ENCODE assay signal across 10 cellular contexts in genomic region chr4:1767770-1768366, GRCh38.
A peak's percentile ranks its signal among the peaks of the same experiment; 100 is the strongest.
DNase-seq lines count a peak whose midpoint lies in the region; FAIRE-seq and TF ChIP-seq lines count a peak whose summit lies in the region.
"Had no signal": no experiment of that assay in that cellular context is flagged by ENCODE, and none has a peak within 500 bp of the region (broad histone marks: within the 10 kb centered on the region; RNA-seq: fewer than 3 reads in every experiment).

No MANE protein-coding gene starts in this region.

- in situ Hi-C loops in astrocyte of the cerebellum (cut with HindIII; ENCODE audit: low sequenced_read_pairs): no loop called here

- H3K27me3 Mint-ChIP-seq in T-helper 2 cell treated with Interferon-gamma antibody and Interleukin-4, amounts not matched to agents 5 μg/mL and 100 μg/mL, for 36 hours (ENCODE audit: low read depth): peaks cover 24% of the 10 kb centered on the region

- peaks cover 3% of the 10 kb centered on the region for H3K4me1 Mint-ChIP-seq in T-helper 2 cell treated with Interferon-gamma antibody and Interleukin-4, amounts not matched to agents 5 μg/mL and 100 μg/mL, for 36 hours (ENCODE audit: low read depth)

- FAIRE-seq in urothelium cell line (lab: Jason Lieb, UNC): no peak
- FAIRE-seq: GM18507 had no signal

- H3K27ac Mint-ChIP-seq in T-helper 2 cell treated with Interferon-gamma antibody and Interleukin-4, amounts not matched to agents 5 μg/mL and 100 μg/mL, for 36 hours: no peak overlapping the region
- H3K27ac Mint-ChIP-seq: activated naive CD4-positive, alpha-beta T cell treated with anti-CD3 and anti-CD28 coated beads, Interleukin-2, amount 50 U/mL, for 72 hours had no signal

- no peaks in the 10 kb centered on the region for H3K9me3 Mint-ChIP-seq in T-helper 2 cell treated with Interferon-gamma antibody and Interleukin-4, amounts not matched to agents 5 μg/mL and 100 μg/mL, for 36 hours
- H3K9me3 Mint-ChIP-seq: activated naive CD4-positive, alpha-beta T cell treated with anti-CD3 and anti-CD28 coated beads, Interleukin-2, amount 50 U/mL, for 72 hours had no signal

- peak overlapping the region; percentile 36 for H3K4me3 ChIP-seq in astrocyte of the cerebellum (ENCODE audit: low read depth, low read length)

- H3K4me3 Mint-ChIP-seq in T-helper 2 cell treated with Interferon-gamma antibody and Interleukin-4, amounts not matched to agents 5 μg/mL and 100 μg/mL, for 36 hours: peak overlapping the region; percentile 54

- no peak for DNase-seq in T-helper 2 cell treated with Interferon-gamma antibody and Interleukin-4, amounts not matched to agents 5 μg/mL and 100 μg/mL, for 36 hours (ENCODE audit: low spot score)
- no peak for DNase-seq in T-helper 2 cell
- DNase-seq in Kasumi-1 (lab: John Stamatoyannopoulos, UW): peak; percentile 49 to 56
- no peak for DNase-seq in astrocyte of the cerebellum (ENCODE audit: low read depth)
- DNase-seq in kidney tubule cell (ENCODE audit: low spot score): peak; percentile 59
- DNase-seq in urothelium cell line (ENCODE audit: low spot score): peak; percentile 79
- DNase-seq in Ammon's horn (ENCODE audit: low spot score): no peak
- no peak for DNase-seq in NCI-H1105 treated with DMSO at 0.1 percent for 48 hours (lab: John Stamatoyannopoulos, UW)

- peak; percentile 30 for TF ChIP-seq CTCF in astrocyte of the cerebellum (IDR thresholded peaks at IDR 0.05; ENCODE audit: low read depth, low read length, missing control alignments)

- no peaks in the 10 kb centered on the region for H3K36me3 Mint-ChIP-seq in T-helper 2 cell treated with Interferon-gamma antibody and Interleukin-4, amounts not matched to agents 5 μg/mL and 100 μg/mL, for 36 hours (ENCODE audit: low read depth)
- H3K36me3 Mint-ChIP-seq: activated naive CD4-positive, alpha-beta T cell treated with anti-CD3 and anti-CD28 coated beads, Interleukin-2, amount 50 U/mL, for 72 hours had no signal

Comparison
In these comparisons a context has a peak if more than half of its experiments do, and no peak if none do; other contexts are left out.
1. DNase-seq: peak in Kasumi-1 (2 of 2), kidney tubule cell (single experiment) and urothelium cell line (single experiment); none in T-helper 2 cell treated with Interferon-gamma antibody and Interleukin-4, amounts not matched to agents 5 μg/mL and 100 μg/mL, for 36 hours (single experiment), T-helper 2 cell (0 of 5), astrocyte of the cerebellum (single experiment), Ammon's horn (single experiment) and NCI-H1105 treated with DMSO at 0.1 percent for 48 hours (single experiment).